In the genomic region with DNA sequence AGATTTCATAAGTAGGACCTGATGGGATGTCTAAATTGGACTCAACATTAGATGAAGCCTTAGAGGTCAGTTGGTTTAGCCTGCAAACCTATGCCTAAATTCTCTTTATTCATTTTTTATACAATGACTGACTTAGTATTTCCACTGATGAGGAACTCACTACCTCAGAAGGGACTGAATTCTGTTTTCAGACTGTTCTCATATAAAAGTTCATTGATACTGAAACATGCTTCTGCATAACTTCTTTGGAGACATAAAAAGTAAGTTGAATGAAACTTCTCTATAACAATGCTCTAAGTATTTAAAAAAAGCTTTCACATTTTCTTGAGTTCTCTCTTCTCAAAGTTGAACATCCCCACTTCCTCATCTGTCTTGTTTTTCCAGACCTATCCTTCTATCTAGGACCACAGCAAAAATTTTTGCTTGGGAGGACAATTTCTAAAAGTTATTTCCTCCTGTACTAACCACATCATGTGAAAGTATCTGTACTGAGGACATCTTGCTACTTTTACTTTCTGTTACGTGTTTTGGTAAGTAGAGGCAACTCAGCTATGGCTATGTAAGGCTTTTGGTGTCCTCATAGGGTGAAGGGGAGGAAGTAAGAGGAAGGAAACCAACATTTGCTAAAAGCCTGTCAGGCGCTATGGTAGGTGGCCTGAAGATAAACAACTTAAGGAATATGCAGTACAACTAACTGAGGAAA, we compare ENCODE assay signal across 10 cellular contexts.
DNase-seq lines count a peak whose midpoint lies in the region; ATAC-seq, FAIRE-seq and TF ChIP-seq lines count a peak whose summit lies in the region.
"Had no signal": no experiment of that assay in that cellular context is flagged by ENCODE, and none has a peak within 500 bp of the region (broad histone marks: within the 10 kb centered on the region; RNA-seq: fewer than 3 reads in every experiment).

No MANE protein-coding gene starts in this region.

- H3K36me3 ChIP-seq in adrenal gland (replicated peaks in 1 of 2): peaks cover 0 to 24% of the 10 kb centered on the region in 2 donors
- peaks cover 29% of the 10 kb centered on the region for H3K36me3 ChIP-seq in osteoblast (ENCODE audit: insufficient read depth, low read length)

- H3K9me3 ChIP-seq in adrenal gland (replicated peaks in 1 of 3) (peaks cover 0 to 4% (median 0%) of the 10 kb centered on the region in 3 donors), osteoblast (ENCODE audit: low read depth, low read length) (no peaks in the 10 kb centered on the region)

- H3K4me2 ChIP-seq in osteoblast (ENCODE audit: insufficient read depth, low read length): no peak overlapping the region
- H3K4me2 ChIP-seq: KMS-11 had no signal

- no peak for DNase-seq in GM12891 (ENCODE audit: insufficient read length, low spot score)
- peak; percentile 24 to 63 for DNase-seq in Kasumi-1 (lab: John Stamatoyannopoulos, UW)
- no peak for DNase-seq in left lobe of liver (ENCODE audit: low spot score)
- DNase-seq in adrenal gland: no peak
- no peak for DNase-seq in osteoblast (ENCODE audit: insufficient read length, low spot score, missing footprints)
- DNase-seq in stimulated activated CD4-positive, alpha-beta T cell treated with anti-CD3 and anti-CD28 coated beads, Interleukin-1b, Interleukin-23, amount 100 ng/mL, for 48 hours: no peak
- no peak for DNase-seq in GM03348 (ENCODE audit: low spot score)
- DNase-seq: effector CD8-positive, alpha-beta T cell had no signal

- H2AFZ ChIP-seq in osteoblast (ENCODE audit: low read length): no peak overlapping the region

- no peaks in the 10 kb centered on the region for H3K79me2 ChIP-seq in osteoblast (ENCODE audit: insufficient read depth, low read length)

- H3K4me1 ChIP-seq in adrenal gland (replicated peaks in 1 of 2) (no peaks in the 10 kb centered on the region), osteoblast (ENCODE audit: insufficient read depth, low read length) (no peaks in the 10 kb centered on the region)

- ATAC-seq in GM21528 (IDR thresholded peaks at IDR 0.05; ENCODE audit: low FRiP score, unreplicated experiment) (peak; percentile 89), left lobe of liver (peak; percentile 50)

- H3K27me3 ChIP-seq in adrenal gland (no peaks in the 10 kb centered on the region), osteoblast (ENCODE audit: insufficient read depth, low read length) (no peaks in the 10 kb centered on the region)

- no peaks in the 10 kb centered on the region for H4K20me1 ChIP-seq in osteoblast (ENCODE audit: insufficient read depth, low read length)

- H3K4me3 ChIP-seq in adrenal gland: no peak overlapping the region
- H3K4me3 ChIP-seq in osteoblast (ENCODE audit: insufficient read depth, low read length): no peak overlapping the region

- TF ChIP-seq POLR2A in GM12891 (IDR thresholded peaks at IDR 0.05; ENCODE audit: low read depth, low read length) (no peak), adrenal gland (IDR thresholded peaks at IDR 0.05) (no peak)

- H3K27ac ChIP-seq in adrenal gland: peak overlapping the region in 2 of 5 donors; percentile 13 to 22
- H3K27ac ChIP-seq in osteoblast (ENCODE audit: low read depth, low read length): no peak overlapping the region
- H3K27ac ChIP-seq: KMS-11 had no signal

- 69 to 79% (median 74%) methylated on average over 2 of the region's 2 CpGs for WGBS in adrenal gland, 4 donors

- peak; percentile 90 for FAIRE-seq in GM12891 (lab: Jason Lieb, UNC)

- TF ChIP-seq CTCF in adrenal gland (IDR thresholded peaks at IDR 0.05) (no peak), osteoblast (IDR thresholded peaks at IDR 0.05; ENCODE audit: extremely low read depth, low read depth, low read length) (no peak)

- intact Hi-C loops in adrenal gland (cut with DNase I): no loop called here

TF ChIP-seq in GM12891, 5 proteins besides CTCF, POLR2A, EP300 and RAD21:
- TF ChIP-seq POU2F2 (IDR thresholded peaks at IDR 0.05; ENCODE audit: low read depth, low read length): no peak
- TF ChIP-seq TAF1 (IDR thresholded peaks at IDR 0.05; ENCODE audit: low read depth, low read length): no peak
- no peak for TF ChIP-seq POLR2AphosphoS5 (IDR thresholded peaks at IDR 0.05; ENCODE audit: low read depth, low read length)
- no peak; the same call in 1 of the 2 replicates for TF ChIP-seq SPI1 (IDR thresholded peaks at IDR 0.05; ENCODE audit: low read depth, low read length)
- TF ChIP-seq PAX5 (IDR thresholded peaks at IDR 0.05; ENCODE audit: insufficient read depth, low read length, severe bottlenecking): no peak
TF ChIP-seq in GM12891: peak in this region for 0.

Comparison
In these comparisons a context has a peak if more than half of its experiments do, and no peak if none do; other contexts are left out.
1. DNase-seq: peak in Kasumi-1 (2 of 2); none in GM12891 (single experiment), left lobe of liver (single experiment), adrenal gland (0 of 7), osteoblast (single experiment), stimulated activated CD4-positive, alpha-beta T cell treated with anti-CD3 and anti-CD28 coated beads, Interleukin-1b, Interleukin-23, amount 100 ng/mL, for 48 hours (single experiment) and GM03348 (single experiment).